ENCODE assay signal across 1 cellular context in genomic region chr12:49088190-49088931, GRCh38.
TF ChIP-seq lines count a peak whose summit lies in the region.

No MANE protein-coding gene starts in this region.

TF ChIP-seq in HEK293, 187 proteins besides CTCF, POLR2A, EP300 and RAD21 (continued from another document and continues in another):
- no peak for TF ChIP-seq PRDM2 (tag by site-specific recombination; IDR thresholded peaks at IDR 0.05; ENCODE audit: borderline replicate concordance)
- peak; percentile 68 for TF ChIP-seq ZNF341 (tag by site-specific recombination; IDR thresholded peaks at IDR 0.05; ENCODE audit: low read depth)
- no peak for TF ChIP-seq ZNF623 (tag by site-specific recombination; IDR thresholded peaks at IDR 0.05)
- TF ChIP-seq ELK4 (IDR thresholded peaks at IDR 0.05; ENCODE audit: borderline replicate concordance, low read depth, low read length), result no peak
- TF ChIP-seq SETDB1 (IDR thresholded peaks at IDR 0.05; ENCODE audit: insufficient read length, low read length), result no peak
- TF ChIP-seq ZBTB21 (tag by site-specific recombination; IDR thresholded peaks at IDR 0.05), result no peak
- TF ChIP-seq HOXD13 (CRISPR knock-in tag; IDR thresholded peaks at IDR 0.05; ENCODE audit: borderline replicate concordance), result no peak
- TF ChIP-seq ZBTB20 (tag by site-specific recombination; IDR thresholded peaks at IDR 0.05), result no peak
- peak; percentile 64 for TF ChIP-seq ZXDB (tag by site-specific recombination; IDR thresholded peaks at IDR 0.05)
- TF ChIP-seq IKZF3 (tag by site-specific recombination; IDR thresholded peaks at IDR 0.05), result 0 out of 2 replicates have a peak, but pooled peaks have one; percentile 4
- no peak for TF ChIP-seq ZNF211 (tag by site-specific recombination; IDR thresholded peaks at IDR 0.05; ENCODE audit: low read depth)
- 0 out of 2 replicates have a peak, but pooled peaks have one; percentile 27 for TF ChIP-seq WT1 (tag by site-specific recombination; IDR thresholded peaks at IDR 0.05)
- no peak for TF ChIP-seq ZSCAN16 (tag by site-specific recombination; IDR thresholded peaks at IDR 0.05)
- TF ChIP-seq SALL2 (tag by site-specific recombination; IDR thresholded peaks at IDR 0.05; ENCODE audit: borderline replicate concordance), result no peak
- TF ChIP-seq ZNF24 (tag by site-specific recombination; IDR thresholded peaks at IDR 0.05), result no peak
- TF ChIP-seq YY1 (tag by site-specific recombination; IDR thresholded peaks at IDR 0.05), result no peak
- no peak for TF ChIP-seq YY2 (tag by site-specific recombination; IDR thresholded peaks at IDR 0.05)
- TF ChIP-seq BCL11A (tag by site-specific recombination; IDR thresholded peaks at IDR 0.05; ENCODE audit: low read depth), result no peak
- no peak for TF ChIP-seq ZSCAN18 (tag by site-specific recombination; IDR thresholded peaks at IDR 0.05)
- TF ChIP-seq ZNF292 (tag by site-specific recombination; IDR thresholded peaks at IDR 0.05; ENCODE audit: borderline replicate concordance, low read depth), result no peak
- TF ChIP-seq ZNF354C (tag by site-specific recombination; IDR thresholded peaks at IDR 0.05; ENCODE audit: borderline replicate concordance, low read depth), result no peak
- TF ChIP-seq ZNF660 (tag by site-specific recombination; IDR thresholded peaks at IDR 0.05), result peak; percentile 80
- no peak for TF ChIP-seq ZNF639 (tag by site-specific recombination; IDR thresholded peaks at IDR 0.05)
- TF ChIP-seq KLF16 (tag by site-specific recombination; IDR thresholded peaks at IDR 0.05), result 0 out of 2 replicates have a peak, but pooled peaks have one; percentile 29
- TF ChIP-seq ZSCAN5A (tag by site-specific recombination; IDR thresholded peaks at IDR 0.05), result no peak
- TF ChIP-seq HOXA7 (CRISPR knock-in tag; IDR thresholded peaks at IDR 0.05; ENCODE audit: borderline replicate concordance), result no peak
- no peak for TF ChIP-seq ZFP41 (tag by site-specific recombination; IDR thresholded peaks at IDR 0.05; ENCODE audit: borderline replicate concordance)
- no peak for TF ChIP-seq ZNF580 (tag by site-specific recombination; IDR thresholded peaks at IDR 0.05)
- TF ChIP-seq BCL11B (tag by site-specific recombination; IDR thresholded peaks at IDR 0.05; ENCODE audit: low read depth), result no peak
- no peak for TF ChIP-seq ZNF549 (tag by site-specific recombination; IDR thresholded peaks at IDR 0.05)
- TF ChIP-seq PRDM6 (tag by site-specific recombination; IDR thresholded peaks at IDR 0.05), result no peak
- TF ChIP-seq ZNF391 (tag by site-specific recombination; IDR thresholded peaks at IDR 0.05; ENCODE audit: borderline replicate concordance, low read depth), result peak; percentile 31; the same call in 1 of the 2 replicates
- TF ChIP-seq BCL6B (tag by site-specific recombination; IDR thresholded peaks at IDR 0.05), result no peak
- peak; percentile 74 for TF ChIP-seq ZNF692 (tag by site-specific recombination; IDR thresholded peaks at IDR 0.05)
- TF ChIP-seq ZNF184 (tag by site-specific recombination; IDR thresholded peaks at IDR 0.05), result 0 out of 2 replicates have a peak, but pooled peaks have one; percentile 51
- no peak for TF ChIP-seq ZNF529 (tag by site-specific recombination; IDR thresholded peaks at IDR 0.05; ENCODE audit: insufficient replicate concordance)
- no peak for TF ChIP-seq ZNF433 (tag by site-specific recombination; IDR thresholded peaks at IDR 0.05; ENCODE audit: low read depth)
- no peak for TF ChIP-seq ZNF707 (tag by site-specific recombination; IDR thresholded peaks at IDR 0.05)
- TF ChIP-seq ZNF2 (tag by site-specific recombination; IDR thresholded peaks at IDR 0.05), result peak; percentile 89
- peak; percentile 42 for TF ChIP-seq ZNF335 (tag by site-specific recombination; conservative IDR thresholded peaks at IDR 0.05)
- TF ChIP-seq ZNF311 (tag by site-specific recombination; IDR thresholded peaks at IDR 0.05; ENCODE audit: borderline replicate concordance), result no peak
- no peak for TF ChIP-seq PRDM4 (tag by site-specific recombination; IDR thresholded peaks at IDR 0.05)
- TF ChIP-seq ZBTB8A (tag by site-specific recombination; IDR thresholded peaks at IDR 0.05), result no peak; the same call in 1 of the 2 replicates
- TF ChIP-seq ZNF274 (IDR thresholded peaks at IDR 0.05; ENCODE audit: low read length), result no peak
- TF ChIP-seq ZNF274 (tag by site-specific recombination; IDR thresholded peaks at IDR 0.05; ENCODE audit: borderline replicate concordance), result no peak
- TF ChIP-seq ZNF266 (tag by site-specific recombination; IDR thresholded peaks at IDR 0.05; ENCODE audit: low read depth), result no peak
